In genomic region chr2:121239969-121240368, GRCh38 we compare ENCODE assay signal across 32 cellular contexts. TPM values are rescaled to one million over a fixed set of nuclear protein-coding genes. Genes with fewer than 3 reads are reported as not detected.
"Had no signal": no experiment of that assay in that cellular context is flagged by ENCODE, and none has a peak within 500 bp of the region (broad histone marks: within the 10 kb centered on the region; RNA-seq: fewer than 3 reads in every experiment).

No MANE protein-coding gene starts in this region.

- H3K27me3 ChIP-seq: adrenal gland, body of pancreas, colonic mucosa had no signal

- H3K9me3 ChIP-seq: adrenal gland, body of pancreas, colonic mucosa, esophagus squamous epithelium had no signal

- H3K4me3 ChIP-seq: adrenal gland, body of pancreas, colonic mucosa, esophagus squamous epithelium had no signal

- H3K36me3 ChIP-seq: adrenal gland, colonic mucosa had no signal

- H3K27ac ChIP-seq: adrenal gland, body of pancreas, colonic mucosa, epithelial cell of prostate, esophagus squamous epithelium had no signal

- H3K4me1 ChIP-seq: adrenal gland, body of pancreas, colonic mucosa had no signal

- FAIRE-seq: endometrium, endothelial cell of umbilical vein had no signal

- ATAC-seq: activated CD4-positive, alpha-beta T cell treated with anti-CD3 and anti-CD28 coated beads for 36 hours; activated CD8-positive, alpha-beta memory T cell treated with anti-CD3 and anti-CD28 coated beads, Interleukin-2, amount 10 ng/mL, durations not matched to agents 7 days and 5 days; activated CD8-positive, alpha-beta T cell treated with anti-CD3 and anti-CD28 coated beads, Interleukin-2, amount 10 ng/mL, durations not matched to agents 7 days and 5 days; activated naive CD8-positive, alpha-beta T cell treated with anti-CD3 and anti-CD28 coated beads, Interleukin-2, amount 50 U/mL, for 24 hours; body of pancreas; T-helper 17 cell had no signal

- DNase-seq: activated CD4-positive, alpha-beta memory T cell treated with anti-CD3 and anti-CD28 coated beads for 36 hours; activated CD4-positive, alpha-beta T cell treated with anti-CD3 and anti-CD28 coated beads for 36 hours; activated CD4-positive, alpha-beta T cell treated with anti-CD3 and anti-CD28 coated beads, Interleukin-2, amount 10 ng/mL, durations not matched to agents 24 days and 14 days; activated CD4-positive, CD25-positive, alpha-beta regulatory T cell; activated CD4-positive, CD25-positive, alpha-beta regulatory T cell treated with anti-CD3 and anti-CD28 coated beads, Interleukin-2, amount 50 U/mL, for 72 hours; activated CD8-positive, alpha-beta memory T cell treated with anti-CD3 and anti-CD28 coated beads, Interleukin-2, amount 10 ng/mL, durations not matched to agents 7 days and 5 days; activated CD8-positive, alpha-beta memory T cell treated with anti-CD3 and anti-CD28 coated beads, Interleukin-2, amount 50 U/mL, for 4 hours; activated CD8-positive, alpha-beta T cell treated with anti-CD3 and anti-CD28 coated beads, Interleukin-2, amount 10 ng/mL, durations not matched to agents 7 days and 5 days; activated naive CD4-positive, alpha-beta T cell treated with anti-CD3 and anti-CD28 coated beads for 36 hours; activated naive CD8-positive, alpha-beta T cell treated with anti-CD3 and anti-CD28 coated beads for 36 hours; activated naive CD8-positive, alpha-beta T cell treated with anti-CD3 and anti-CD28 coated beads, Interleukin-2, amount 50 U/mL, for 24 hours; activated T-cell treated with anti-CD3 and anti-CD28 coated beads, Interleukin-2, amount 50 U/mL, for 1 hour; activated T-cell treated with anti-CD3 and anti-CD28 coated beads, Interleukin-2, amount 50 U/mL, for 48 hours; adrenal gland; amygdala; body of pancreas; central memory CD4-positive, alpha-beta T cell; cerebellar nuclear complex; colonic mucosa; effector CD8-positive, alpha-beta T cell; esophagus squamous epithelium; foreskin melanocyte; T-helper 1 cell; T-helper 17 cell; T1000 had no signal

RNA-seq across cellular contexts. Expression of gene TFCP2L1, which starts 45.0 kb away (rescaled TPM):
- total RNA-seq: activated CD4-positive, alpha-beta T cell treated with anti-CD3 and anti-CD28 coated beads, Interleukin-2, amount 10 ng/mL, durations not matched to agents 24 days and 14 days; activated T-helper 1 cell treated with anti-CD3 and anti-CD28 coated beads, Interleukin-12 subunit alpha, Interleukin-12 subunit beta, Interleukin-2, Interleukin-4 antibody, amounts not matched to agents 30 ng/mL and 10 ng/mL and 1 ng/mL, durations not matched to agents 14 hours and 24 hours and 36 hours; dermis microvascular lymphatic vessel endothelial cell; endothelial cell of umbilical vein; fibroblast of lung; fibroblast of villous mesenchyme had no signal
- polyA plus RNA-seq: endothelial cell of umbilical vein, fibroblast of lung had no signal
